8 cellular contexts compared by ENCODE assay signal in the genomic region with DNA sequence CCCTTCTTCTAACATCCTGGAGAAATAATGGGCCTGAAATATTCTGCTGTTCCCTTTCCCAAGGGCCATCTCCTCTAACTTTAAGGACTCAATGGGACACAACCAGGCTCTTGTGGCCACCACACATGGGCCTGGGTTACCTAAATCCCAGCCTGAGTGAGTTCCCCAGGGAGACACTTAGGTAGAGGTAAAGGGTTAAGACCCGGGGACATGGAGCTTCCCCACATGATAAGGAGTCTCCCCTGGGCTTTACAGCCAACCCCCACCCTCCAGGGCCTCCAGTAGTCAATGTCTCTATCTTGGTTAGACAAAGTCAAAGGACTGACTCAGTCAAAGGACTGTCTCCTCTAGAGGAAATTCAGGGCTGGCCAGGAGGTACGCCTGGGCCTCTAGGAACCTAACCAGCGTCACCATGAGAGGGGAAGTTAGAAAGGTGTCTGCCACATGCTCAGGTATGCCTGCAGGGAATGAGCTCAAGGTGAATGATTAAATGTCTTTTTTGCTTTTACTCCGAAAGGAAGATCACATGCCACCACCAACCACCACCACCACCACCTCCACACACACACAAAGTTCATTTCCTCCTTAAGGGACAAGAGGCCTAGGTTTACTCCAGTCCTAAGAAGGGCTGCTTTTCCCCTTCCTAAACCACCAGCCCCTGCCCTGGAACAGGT. TPM values are rescaled to one million over a fixed set of nuclear protein-coding genes. Genes with fewer than 3 reads are reported as not detected.
A peak's percentile ranks its signal among the peaks of the same experiment; 100 is the strongest.
DNase-seq lines count a peak whose midpoint lies in the region; ATAC-seq, FAIRE-seq and TF ChIP-seq lines count a peak whose summit lies in the region.

No MANE protein-coding gene starts in this region.

- intact Hi-C loops in PC-3 (cut with micrococcal nuclease): loop anchor here (2.0 to 5.0 kb wide), 2 partner anchors 239 to 424 kb away; no protein-coding TSS in a partner anchor
- intact Hi-C loops in tibial artery (cut with DNase I; ENCODE audit: low total_unique reads): loop anchor here (5.0 to 10.0 kb wide), 3 partner anchors 161 to 841 kb away; no protein-coding TSS in a partner anchor

- H3K36me3 ChIP-seq in PC-3 (ENCODE audit: low read depth, low read length) (peaks cover 38% of the 10 kb centered on the region), bronchial epithelial cell (ENCODE audit: control insufficient read depth, insufficient read depth, low read length) (peaks cover 17% of the 10 kb centered on the region), tibial artery (peaks cover 20 to 43% (median 39%) of the 10 kb centered on the region in 3 donors)

- H2AFZ ChIP-seq in PC-3 (ENCODE audit: low read length): no peak overlapping the region

- H3K4me1 ChIP-seq in A549 (peaks cover 66% of the 10 kb centered on the region), PC-3 (ENCODE audit: insufficient read depth, low read length) (peaks cover 68% of the 10 kb centered on the region), tibial artery (peaks cover 0 to 54% (median 34%) of the 10 kb centered on the region in 4 donors)

- 33% methylated on average over 4 of the region's 4 CpGs for WGBS in A549 (ENCODE audit: missing lambda C conversion rate)

- H3K9ac ChIP-seq in PC-3 (ENCODE audit: low read length): no peak overlapping the region

- FAIRE-seq in A549 (lab: Jason Lieb, UNC) (no peak), bronchial epithelial cell (lab: Jason Lieb, UNC) (no peak)

- no peak for TF ChIP-seq POLR2A in A549 (IDR thresholded peaks at IDR 0.05; ENCODE audit: low read length)

- H3F3A ChIP-seq in PC-3 (ENCODE audit: low read length, unreplicated experiment): no peaks in the 10 kb centered on the region

- H3K4me3 ChIP-seq in A549 (no peak overlapping the region), PC-3 (ENCODE audit: low read length) (no peak overlapping the region), bronchial epithelial cell (ENCODE audit: low read depth, low read length) (no peak overlapping the region), tibial artery (no peak overlapping the region)

- H3K79me2 ChIP-seq in PC-3 (ENCODE audit: low read length): peaks cover 27% of the 10 kb centered on the region

- TF ChIP-seq RAD21 in A549 (conservative IDR thresholded peaks at IDR 0.05 in 1 of 2, IDR thresholded peaks at IDR 0.05 in 1 of 2): peak in 1 of 2 experiments; percentile 8; a peak in 2 of 5 replicates

- TF ChIP-seq EP300 in A549 (IDR thresholded peaks at IDR 0.05): peak in 1 of 2 experiments; percentile 22; a peak in 1 of 5 replicates

- no TSS peak for BruUV-seq in PC-3 (replicated peaks; lab: Mats Ljungman, UMichigan)

- H3K4me2 ChIP-seq in A549 (peak overlapping the region; percentile 92), PC-3 (ENCODE audit: low read length) (no peak overlapping the region)

- no peaks in the 10 kb centered on the region for H3K27me3 ChIP-seq in PC-3 (ENCODE audit: low read length)
- H3K27me3 ChIP-seq in bronchial epithelial cell (ENCODE audit: control insufficient read depth, insufficient read depth, low read length): no peaks in the 10 kb centered on the region
- H3K27me3 ChIP-seq in tibial artery: no peaks in the 10 kb centered on the region

- CTCF ChIA-PET in A549 (lab: Yijun Ruan, JAX) (interaction anchor here (0.9 to 12.0 kb wide), 10 partner anchors 10 to 902 kb away, joined by 3 to 117 read pairs (median 4); no protein-coding TSS in a partner anchor), PC-3 (lab: Charles Lee) (interaction anchor here (0.5 to 0.9 kb wide), 3 partner anchors 187 to 406 kb away, joined by 3 to 5 read pairs (median 3); no protein-coding TSS in a partner anchor)

- H4K20me1 ChIP-seq in PC-3 (ENCODE audit: low read length): peaks cover 20% of the 10 kb centered on the region

- no peak for TF ChIP-seq CTCF in A549 (IDR thresholded peaks at IDR 0.05)
- TF ChIP-seq CTCF in PC-3 (conservative IDR thresholded peaks at IDR 0.05; ENCODE audit: low read depth, low read length): no peak
- TF ChIP-seq CTCF in bronchial epithelial cell (IDR thresholded peaks at IDR 0.05; ENCODE audit: insufficient read depth, low read length, severe bottlenecking): no peak
- TF ChIP-seq CTCF in tibial artery (IDR thresholded peaks at IDR 0.05): no peak

- no peaks in the 10 kb centered on the region for H3K9me3 ChIP-seq in A549
- H3K9me3 ChIP-seq in PC-3 (ENCODE audit: low read length): no peaks in the 10 kb centered on the region
- H3K9me3 ChIP-seq in tibial artery: no peaks in the 10 kb centered on the region

- DNase-seq in A549 (ENCODE audit: low read depth in 1 of 2, low spot score in 1 of 2) (peak; percentile 67 to 87), PC-3 (peak; percentile 18), bronchial epithelial cell (ENCODE audit: low read depth) (peak; percentile 84), medulla oblongata (ENCODE audit: extremely low spot score) (peak; percentile 30), tibial artery (peak in 1 of 2 donors; percentile 16), LoVo (ENCODE audit: low spot score) (no peak), NAMALWA (ENCODE audit: low spot score) (no peak)

- H3K27ac ChIP-seq in A549 (peak overlapping the region; percentile 94 to 100), PC-3 (ENCODE audit: low read length) (peak overlapping the region; percentile 76), tibial artery (peak overlapping the region; percentile 96 to 100)

- ATAC-seq in A549 (peak; percentile 22 to 46), PC-3 (peak; percentile 1; the same call in 1 of the 2 replicates), HG02798 (IDR thresholded peaks at IDR 0.05; ENCODE audit: poor library complexity, unreplicated experiment) (no peak)

- H3K9me2 ChIP-seq in PC-3 (replicated peaks; ENCODE audit: low read length): no peaks in the 10 kb centered on the region

- POLR2A ChIA-PET in A549 (lab: Yijun Ruan, JAX) (interaction anchor here (0.6 to 10.7 kb wide), 23 partner anchors 9 to 901 kb away, joined by 3 to 187 read pairs (median 7); no protein-coding TSS in a partner anchor), PC-3 (lab: Charles Lee; ENCODE audit: unreplicated experiment) (interaction anchor here (0.5 to 1.0 kb wide), 9 partner anchors 103 to 535 kb away, joined by 3 to 6 read pairs (median 3); no protein-coding TSS in a partner anchor)

TF ChIP-seq in A549, 52 proteins besides CTCF, POLR2A, EP300 and RAD21:
- TF ChIP-seq GATA3 (IDR thresholded peaks at IDR 0.05; ENCODE audit: borderline replicate concordance) (0 out of 2 replicates have a peak, but pooled peaks have one; percentile 0), CHD4 (IDR thresholded peaks at IDR 0.05; ENCODE audit: borderline replicate concordance) (no peak), TP53 (CRISPR knock-in tag; IDR thresholded peaks at IDR 0.05) (peak; percentile 7; the same call in 1 of the 2 replicates), EHMT2 (IDR thresholded peaks at IDR 0.05; ENCODE audit: low read depth) (no peak), ZFP36 (IDR thresholded peaks at IDR 0.05; ENCODE audit: borderline replicate concordance, partially characterized antibody) (no peak), ZC3H11A (IDR thresholded peaks at IDR 0.05) (no peak), ZSCAN20 (CRISPR knock-in tag; IDR thresholded peaks at IDR 0.05) (no peak), ESRRA (IDR thresholded peaks at IDR 0.05; ENCODE audit: borderline replicate concordance, low read length) (peak; percentile 38; the same call in 1 of the 2 replicates), NPAS2 (CRISPR knock-in tag; IDR thresholded peaks at IDR 0.05; ENCODE audit: borderline replicate concordance) (peak; percentile 58; the same call in 1 of the 2 replicates), RFX5 (IDR thresholded peaks at IDR 0.05) (no peak), RARB (CRISPR knock-in tag; IDR thresholded peaks at IDR 0.05) (peak; percentile 67), HEYL (CRISPR knock-in tag; IDR thresholded peaks at IDR 0.05) (0 out of 2 replicates have a peak, but pooled peaks have one; percentile 1), FOSB (CRISPR knock-in tag; IDR thresholded peaks at IDR 0.05) (no peak), JUNB (IDR thresholded peaks at IDR 0.05) (no peak), TFCP2L1 (CRISPR knock-in tag; IDR thresholded peaks at IDR 0.05) (peak; percentile 44; the same call in 1 of the 2 replicates), CEBPB (IDR thresholded peaks at IDR 0.05) (no peak)
- TF ChIP-seq, protein P1, sequence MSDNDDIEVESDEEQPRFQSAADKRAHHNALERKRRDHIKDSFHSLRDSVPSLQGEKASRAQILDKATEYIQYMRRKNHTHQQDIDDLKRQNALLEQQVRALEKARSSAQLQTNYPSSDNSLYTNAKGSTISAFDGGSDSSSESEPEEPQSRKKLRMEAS (IDR thresholded peaks at IDR 0.05): peak; percentile 77
- TF ChIP-seq, protein P2, sequence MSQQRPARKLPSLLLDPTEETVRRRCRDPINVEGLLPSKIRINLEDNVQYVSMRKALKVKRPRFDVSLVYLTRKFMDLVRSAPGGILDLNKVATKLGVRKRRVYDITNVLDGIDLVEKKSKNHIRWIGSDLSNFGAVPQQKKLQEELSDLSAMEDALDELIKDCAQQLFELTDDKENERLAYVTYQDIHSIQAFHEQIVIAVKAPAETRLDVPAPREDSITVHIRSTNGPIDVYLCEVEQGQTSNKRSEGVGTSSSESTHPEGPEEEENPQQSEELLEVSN (IDR thresholded peaks at IDR 0.05; ENCODE audit: borderline replicate concordance, low read depth): no peak
- TF ChIP-seq, protein P3, sequence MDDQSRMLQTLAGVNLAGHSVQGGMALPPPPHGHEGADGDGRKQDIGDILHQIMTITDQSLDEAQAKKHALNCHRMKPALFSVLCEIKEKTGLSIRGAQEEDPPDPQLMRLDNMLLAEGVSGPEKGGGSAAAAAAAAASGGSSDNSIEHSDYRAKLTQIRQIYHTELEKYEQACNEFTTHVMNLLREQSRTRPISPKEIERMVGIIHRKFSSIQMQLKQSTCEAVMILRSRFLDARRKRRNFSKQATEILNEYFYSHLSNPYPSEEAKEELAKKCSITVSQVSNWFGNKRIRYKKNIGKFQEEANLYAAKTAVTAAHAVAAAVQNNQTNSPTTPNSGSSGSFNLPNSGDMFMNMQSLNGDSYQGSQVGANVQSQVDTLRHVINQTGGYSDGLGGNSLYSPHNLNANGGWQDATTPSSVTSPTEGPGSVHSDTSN (IDR thresholded peaks at IDR 0.05): peak; percentile 70

RNA-seq across cellular contexts. Expression of a gene that starts 6.9 kb away (rescaled TPM):
- polyA plus RNA-seq in A549 (2011; rRNA removed) (73.8 and 76.4 TPM in 2 replicates), A549 (2017; fragmentation: RNase III; extraction: RNeasy Plus Mini Kit Qiagen cat#74134 plus additional on column Dnase treatment) (109 to 135 TPM (median 114 TPM) in 3 replicates)
- polyA plus RNA-seq in A549 (2012; cell fraction: cytosol; rRNA removed): 303 and 417 TPM in 2 replicates
- polyA plus RNA-seq in A549 (2012; cell fraction: nucleus; rRNA removed): 621 and 1,069 TPM in 2 replicates
- 45.3 and 60.5 TPM in 2 replicates for polyA minus RNA-seq in A549 (2011; rRNA and poly(A)+ RNA removed)
- total RNA-seq in PC-3 (2014; rRNA removed) (63.1 and 79.7 TPM in 2 replicates), bronchial epithelial cell (12.7 and 15.5 TPM in 2 replicates)

Comparison
In these comparisons a context has a peak if more than half of its experiments do, and no peak if none do; other contexts are left out.
1. DNase-seq: peak in A549 (2 of 2), PC-3 (single experiment), bronchial epithelial cell (single experiment) and medulla oblongata (single experiment); none in LoVo (single experiment) and NAMALWA (single experiment).
2. Peak in every context shown above with its lines, with median percentiles within 50 percentile points of each other: H3K27ac ChIP-seq.